Comparison of ENCODE assay signal across 11 cellular contexts in genomic region chr16:12661656-12662172, GRCh38.
A peak's percentile ranks its signal among the peaks of the same experiment; 100 is the strongest.
DNase-seq lines count a peak whose midpoint lies in the region; ATAC-seq and TF ChIP-seq lines count a peak whose summit lies in the region.
"Had no signal": no experiment of that assay in that cellular context is flagged by ENCODE, and none has a peak within 500 bp of the region (broad histone marks: within the 10 kb centered on the region; RNA-seq: fewer than 3 reads in every experiment).

No MANE protein-coding gene starts in this region.

- H3K4me1 ChIP-seq in iPS DF 6.9 (ENCODE audit: control insufficient read depth, insufficient read depth, low read length) (no peaks in the 10 kb centered on the region), uterus (no peaks in the 10 kb centered on the region)

- H3K9me3 ChIP-seq in iPS DF 6.9 (ENCODE audit: control insufficient read depth, insufficient read depth, low read length) = no peaks in the 10 kb centered on the region
- peaks cover 0 to 12% of the 10 kb centered on the region in 2 donors for H3K9me3 ChIP-seq in uterus

- ATAC-seq in HG02981 (IDR thresholded peaks at IDR 0.05; ENCODE audit: unreplicated experiment) = no peak
- ATAC-seq: naive thymus-derived CD4-positive, alpha-beta T cell had no signal

- intact Hi-C loops in uterus (cut with DNase I; ENCODE audit: low total_unique reads) = no loop called here

- TF ChIP-seq POLR2A in uterus (IDR thresholded peaks at IDR 0.05) = no peak

- WGBS in iPS DF 6.9 (ENCODE audit: insufficient coverage, insufficient read length) = no CpG with 5 or more reads among the region's 10 CpGs

- H3K27ac ChIP-seq in iPS DF 6.9 (ENCODE audit: low read length) (no peak overlapping the region), uterus (no peak overlapping the region)

- no peaks in the 10 kb centered on the region for H3K36me3 ChIP-seq in iPS DF 6.9 (ENCODE audit: control insufficient read depth, insufficient read depth, low read length)
- H3K36me3 ChIP-seq in uterus = no peaks in the 10 kb centered on the region

- TF ChIP-seq CTCF in uterus (IDR thresholded peaks at IDR 0.05) = no peak

- DNase-seq in AG20443 (ENCODE audit: low spot score) (peak; percentile 38), HuH-7.5 (ENCODE audit: low spot score) (peak; percentile 27), iPS DF 6.9 (ENCODE audit: low read depth, low spot score) (peak; percentile 58), COR-L47 (lab: John Stamatoyannopoulos, UW) (no peak), DMS153 (lab: John Stamatoyannopoulos, UW) (no peak), uterus (no peak)
- DNase-seq in activated CD4-positive, alpha-beta T cell treated with anti-CD3 and anti-CD28 coated beads, Interleukin-2, amount 50 U/mL, for 48 hours = peak; percentile 10 to 20
- DNase-seq: activated B cell treated with CpG ODN at 0.5 μM for 24 hours, GF-D8 had no signal

- H3K4me3 ChIP-seq in iPS DF 6.9 (ENCODE audit: low read length) (no peak overlapping the region), uterus (no peak overlapping the region)

- H3K27me3 ChIP-seq in iPS DF 6.9 (ENCODE audit: control insufficient read depth, insufficient read depth, low read length) = no peaks in the 10 kb centered on the region
- no peaks in the 10 kb centered on the region for H3K27me3 ChIP-seq in uterus

Comparison
In these comparisons a context has a peak if more than half of its experiments do, and no peak if none do; other contexts are left out.
1. DNase-seq: peak in AG20443 (single experiment), HuH-7.5 (single experiment), activated CD4-positive, alpha-beta T cell treated with anti-CD3 and anti-CD28 coated beads, Interleukin-2, amount 50 U/mL, for 48 hours (2 of 2) and iPS DF 6.9 (single experiment); none in COR-L47 (single experiment), DMS153 (single experiment) and uterus (0 of 2).